In the genomic region with DNA sequence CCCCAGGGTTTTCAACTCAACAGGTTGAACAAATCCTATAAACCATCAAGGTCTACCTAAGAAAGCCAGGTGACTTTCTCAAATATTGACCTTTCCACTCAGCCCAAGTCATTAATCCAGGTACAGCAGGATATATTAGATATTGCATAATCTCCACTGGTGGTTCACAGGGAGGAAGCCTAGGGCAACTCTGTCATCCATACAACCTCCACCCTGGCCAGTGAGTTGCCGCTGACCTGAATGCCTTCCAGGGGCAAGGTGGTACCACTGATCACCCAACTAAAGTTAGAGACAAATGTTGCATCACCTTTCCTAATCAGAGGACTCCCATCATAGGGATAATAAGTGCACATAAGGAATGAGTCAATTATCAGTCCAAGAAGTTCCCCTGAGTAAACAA, we compare ENCODE assay signal across 33 cellular contexts. TPM values are rescaled to one million over a fixed set of nuclear protein-coding genes. Genes with fewer than 3 reads are reported as not detected.
DNase-seq lines count a peak whose midpoint lies in the region; ATAC-seq and TF ChIP-seq lines count a peak whose summit lies in the region.
"Had no signal": no experiment of that assay in that cellular context is flagged by ENCODE, and none has a peak within 500 bp of the region (broad histone marks: within the 10 kb centered on the region; RNA-seq: fewer than 3 reads in every experiment).

No MANE protein-coding gene starts in this region.

- TF ChIP-seq CTCF in C4-2B (conservative IDR thresholded peaks at IDR 0.05) (no peak), epithelial cell of esophagus (IDR thresholded peaks at IDR 0.05; ENCODE audit: insufficient read depth, low read depth, low read length, missing control alignments) (no peak), mucosa of descending colon (IDR thresholded peaks at IDR 0.05) (no peak)

- H3K4me3 ChIP-seq in epithelial cell of esophagus (ENCODE audit: low read length) (no peak overlapping the region), mucosa of descending colon (no peak overlapping the region)
- H3K4me3 ChIP-seq: ascending aorta, GM23338, heart right ventricle, right atrium auricular region, SJCRH30, testis had no signal

- ATAC-seq in mucosa of descending colon (peak; percentile 54), HG02973 (IDR thresholded peaks at IDR 0.05; ENCODE audit: unreplicated experiment) (no peak)
- ATAC-seq: GM23338, heart right ventricle had no signal

- H3K4me1 ChIP-seq in mucosa of descending colon (ENCODE audit: low read depth) = no peaks in the 10 kb centered on the region
- H3K4me1 ChIP-seq: ascending aorta, parathyroid adenoma, right atrium auricular region, testis had no signal

- DNase-seq in NCI-H2029 (lab: John Stamatoyannopoulos, UW) (peak; percentile 20), epithelial cell of esophagus (ENCODE audit: low read depth) (peak; percentile 20), mucosa of descending colon (peak in 1 of 3 donors; percentile 11), mucosa of gallbladder (ENCODE audit: low spot score) (no peak), caudate nucleus (lab: John Stamatoyannopoulos, UW) (no peak), T-helper 1 cell (no peak)
- DNase-seq: activated CD4-positive, alpha-beta T cell treated with anti-CD3 and anti-CD28 coated beads, Interleukin-2, amount 50 U/mL, for 1 hour; activated CD4-positive, CD25-positive, alpha-beta regulatory T cell; activated gamma-delta T cell; activated naive CD8-positive, alpha-beta T cell treated with anti-CD3 and anti-CD28 coated beads, Interleukin-2, amount 10 ng/mL, durations not matched to agents 7 days and 5 days; activated T-cell treated with anti-CD3 and anti-CD28 coated beads, Interleukin-2, amount 50 U/mL, for 1 hour; AML-193; CD4-positive, alpha-beta T cell; EL; heart right ventricle; KBM-7; NCI-H1105; NCI-H1930; NCI-H2227 treated with DMSO at 0.1 percent for 48 hours; RPMI8226; SJCRH30; stimulated activated CD4-positive, alpha-beta T cell treated with anti-CD3 and anti-CD28 coated beads, Interleukin-1b, Interleukin-23, amount 100 ng/mL, for 48 hours; testis had no signal

- no peaks in the 10 kb centered on the region for H3K9me3 ChIP-seq in mucosa of descending colon
- H3K9me3 ChIP-seq: ascending aorta, heart right ventricle, right atrium auricular region, SJCRH30, testis had no signal

- H3K27ac ChIP-seq in C4-2B (peak overlapping the region; percentile 79), caudate nucleus (ENCODE audit: low read depth, low read length) (no peak overlapping the region)
- H3K27ac ChIP-seq: ascending aorta, heart right ventricle, parathyroid adenoma, right atrium auricular region, SJCRH30, testis had no signal

- intact Hi-C loops in mucosa of descending colon (cut with DNase I, micrococcal nuclease) = no loop called here

- no peaks in the 10 kb centered on the region for H3K36me3 ChIP-seq in mucosa of descending colon (ENCODE audit: low read depth)
- H3K36me3 ChIP-seq: ascending aorta, heart right ventricle, right atrium auricular region, SJCRH30 had no signal

RNA-seq across cellular contexts. Expression of a gene that starts 22.9 kb away (rescaled TPM):
- 100 to 1,000 TPM; 188 to 243 (median 242) TPM for total RNA-seq in mucosa of descending colon
- 201 TPM for total RNA-seq in mucosa of gallbladder

RNA-seq across cellular contexts. Expression of a gene that starts 23.7 kb away (rescaled TPM):
- total RNA-seq in mucosa of descending colon (10 to 100 TPM; 56.6 to 77.6 (median 77.2) TPM), mucosa of gallbladder (98.3 TPM)

RNA-seq across cellular contexts. Expression of a gene that starts 36.9 kb away (rescaled TPM):
- total RNA-seq in mucosa of descending colon (under 1 TPM; 0.16 to 0.20 (median 0.19) TPM), mucosa of gallbladder (0.83 TPM)
- total RNA-seq: ascending aorta, GM23338, HT1080, kidney epithelial cell, MCF 10A, neural crest cell had no signal

Comparison
In these comparisons a context has a peak if more than half of its experiments do, and no peak if none do; other contexts are left out.
1. DNase-seq: peak in NCI-H2029 (single experiment) and epithelial cell of esophagus (single experiment); none in mucosa of gallbladder (single experiment), caudate nucleus (0 of 61) and T-helper 1 cell (0 of 5).